Comparison of ENCODE assay signal across 1 cellular context in genomic region chr7:100675581-100676350, GRCh38.
TF ChIP-seq lines count a peak whose summit lies in the region.

No MANE protein-coding gene starts in this region.

TF ChIP-seq in K562, 482 proteins besides CTCF, POLR2A, EP300 and RAD21 (continued from another document and continues in another):
- no peak for TF ChIP-seq POLR2H (tag; IDR thresholded peaks at IDR 0.05; ENCODE audit: low read depth)
- no peak for TF ChIP-seq PTTG1 (tag; IDR thresholded peaks at IDR 0.05; ENCODE audit: low read depth)
- TF ChIP-seq FOXA3 (CRISPR knock-in tag; conservative IDR thresholded peaks at IDR 0.05 in 1 of 2, IDR thresholded peaks at IDR 0.05 in 1 of 2), result no peak
- TF ChIP-seq ZNF586 (CRISPR knock-in tag; conservative IDR thresholded peaks at IDR 0.05), result no peak
- no peak for TF ChIP-seq ELF4 (CRISPR knock-in tag; IDR thresholded peaks at IDR 0.05)
- TF ChIP-seq CREB1 (IDR thresholded peaks at IDR 0.05), result no peak
- TF ChIP-seq CREB1 (CRISPR knock-in tag; IDR thresholded peaks at IDR 0.05), result no peak
- no peak for TF ChIP-seq ARID3B (CRISPR knock-in tag; IDR thresholded peaks at IDR 0.05; ENCODE audit: borderline replicate concordance)
- no peak for TF ChIP-seq MIER1 (IDR thresholded peaks at IDR 0.05; ENCODE audit: low read depth)
- no peak for TF ChIP-seq NUFIP1 (IDR thresholded peaks at IDR 0.05; ENCODE audit: partially characterized antibody)
- no peak for TF ChIP-seq ZNF407 (IDR thresholded peaks at IDR 0.05; ENCODE audit: low read depth)
- TF ChIP-seq ZNF592 (IDR thresholded peaks at IDR 0.05), result no peak
- no peak for TF ChIP-seq ZNF57 (CRISPR knock-in tag; IDR thresholded peaks at IDR 0.05)
- TF ChIP-seq FOXP4 (CRISPR knock-in tag; IDR thresholded peaks at IDR 0.05; ENCODE audit: borderline replicate concordance), result no peak
- no peak for TF ChIP-seq TEAD4 (IDR thresholded peaks at IDR 0.05; ENCODE audit: low read length)
- TF ChIP-seq TEAD4 (CRISPR knock-in tag; IDR thresholded peaks at IDR 0.05; ENCODE audit: borderline replicate concordance), result no peak
- TF ChIP-seq ZNF696 (CRISPR knock-in tag; conservative IDR thresholded peaks at IDR 0.05), result no peak
- TF ChIP-seq NCOA4 (IDR thresholded peaks at IDR 0.05; ENCODE audit: partially characterized antibody), result no peak
- TF ChIP-seq CREB5 (CRISPR knock-in tag; IDR thresholded peaks at IDR 0.05), result no peak
- TF ChIP-seq NBN (IDR thresholded peaks at IDR 0.05; ENCODE audit: low read depth), result no peak
- no peak for TF ChIP-seq NFE2 (IDR thresholded peaks at IDR 0.05; ENCODE audit: low read depth)
- TF ChIP-seq RBM17 (IDR thresholded peaks at IDR 0.05; ENCODE audit: borderline replicate concordance, low read depth, low read length), result no peak
- TF ChIP-seq SIN3A (IDR thresholded peaks at IDR 0.05; ENCODE audit: borderline replicate concordance in 2 of 2, control insufficient read depth in 1 of 2, low read depth in 2 of 2, low read length in 2 of 2), result peak; percentile 77 to 85; a peak in 2 of 4 replicates
- TF ChIP-seq ZNF41 (CRISPR knock-in tag; conservative IDR thresholded peaks at IDR 0.05), result no peak
- TF ChIP-seq EZH2 (IDR thresholded peaks at IDR 0.05; ENCODE audit: borderline replicate concordance, low read depth, low read length), result no peak
- no peak for TF ChIP-seq OTX1 (CRISPR knock-in tag; IDR thresholded peaks at IDR 0.05)
- peak; percentile 15 to 60; a peak in 2 of 4 replicates for TF ChIP-seq MNT (conservative IDR thresholded peaks at IDR 0.05)
- no peak for TF ChIP-seq EHMT2 (IDR thresholded peaks at IDR 0.05)
- no peak for TF ChIP-seq ZNF79 (CRISPR knock-in tag; IDR thresholded peaks at IDR 0.05; ENCODE audit: low read depth)
- TF ChIP-seq MAZ (CRISPR knock-in tag; conservative IDR thresholded peaks at IDR 0.05 in 1 of 2, IDR thresholded peaks at IDR 0.05 in 1 of 2), result peak; percentile 43 to 65
- no peak for TF ChIP-seq PYGO2 (tag; IDR thresholded peaks at IDR 0.05)
- no peak for TF ChIP-seq BRF2 (IDR thresholded peaks at IDR 0.05; ENCODE audit: borderline replicate concordance, insufficient read depth, insufficient read length)
- TF ChIP-seq FOXK2 (conservative IDR thresholded peaks at IDR 0.05 in 1 of 2, IDR thresholded peaks at IDR 0.05 in 1 of 2; ENCODE audit: low read depth in 2 of 2), result no peak
- TF ChIP-seq FOXA1 (IDR thresholded peaks at IDR 0.05; ENCODE audit: borderline replicate concordance), result no peak
- TF ChIP-seq NFE2L1 (tag; IDR thresholded peaks at IDR 0.05; ENCODE audit: borderline replicate concordance, low read depth), result no peak
- no peak; the same call in 1 of the 2 replicates for TF ChIP-seq SP1 (CRISPR knock-in tag; IDR thresholded peaks at IDR 0.05)
